Comparison of ENCODE assay signal across 10 cellular contexts in genomic region chr2:237486819-237487448, GRCh38. TPM values are rescaled to one million over a fixed set of nuclear protein-coding genes. Genes with fewer than 3 reads are reported as not detected.
A peak's percentile ranks its signal among the peaks of the same experiment; 100 is the strongest.
DNase-seq lines count a peak whose midpoint lies in the region; ATAC-seq and TF ChIP-seq lines count a peak whose summit lies in the region.
"Had no signal": no experiment of that assay in that cellular context is flagged by ENCODE, and none has a peak within 500 bp of the region (broad histone marks: within the 10 kb centered on the region; RNA-seq: fewer than 3 reads in every experiment).

MLPH (plus strand) TSS chr2:237487251; CDS start chr2:237493427, 6,176 bp downstream.

- TF ChIP-seq CTCF in HFF-Myc (IDR thresholded peaks at IDR 0.05; ENCODE audit: low read depth, low read length, missing control alignments) (no peak), brain (conservative IDR thresholded peaks at IDR 0.05) (no peak), stomach (IDR thresholded peaks at IDR 0.05) (no peak)

- H3K27ac ChIP-seq in stomach = peak within 1 kb of the TSS; percentile 88 to 95 (median 92)

- peak within 1 kb of the TSS; percentile 69 for H3K4me3 ChIP-seq in HFF-Myc (replicated peaks; ENCODE audit: low read depth, low read length)
- H3K4me3 ChIP-seq in stomach = peak within 1 kb of the TSS; percentile 53 to 69 (median 68)

- TF ChIP-seq POLR2A in stomach (IDR thresholded peaks at IDR 0.05) = peak in 1 of 4 donors; percentile 60

- DNase-seq in HFF-Myc (ENCODE audit: extremely low read depth, low read depth) (no peak), iris pigment epithelial cell (ENCODE audit: low read depth) (peak; percentile 66), stomach (peak; percentile 82), OCI-M2 (lab: John Stamatoyannopoulos, UW; ENCODE audit: unreplicated experiment) (no peak), activated gamma-delta T cell (lab: John Stamatoyannopoulos, UW) (no peak)
- DNase-seq: activated CD4-positive, alpha-beta T cell treated with anti-CD3 and anti-CD28 coated beads for 1 hour had no signal

- H3K27me3 Mint-ChIP-seq in brain = peaks cover 88% of the 10 kb centered on the region

- H3K4me1 ChIP-seq in stomach = peaks cover 21 to 54% (median 49%) of the 10 kb centered on the region in 4 donors

- intact Hi-C loops in stomach (cut with DNase I; ENCODE audit: low total_unique reads) = no loop called here

- ATAC-seq in HG03565 (IDR thresholded peaks at IDR 0.05; ENCODE audit: unreplicated experiment) (no peak), HG03354 (IDR thresholded peaks at IDR 0.05; ENCODE audit: poor library complexity, severe bottlenecking, unreplicated experiment) (no peak)

- no peak within 1 kb of the TSS for H3K27ac Mint-ChIP-seq in brain

- H3K27me3 ChIP-seq in stomach = peaks cover 0 to 51% (median 18%) of the 10 kb centered on the region in 3 donors

- peaks cover 24 to 27% (median 26%) of the 10 kb centered on the region in 5 experiments for H3K9me3 Mint-ChIP-seq in brain

- H3K36me3 Mint-ChIP-seq in brain = no peaks in the 10 kb centered on the region

- peak within 1 kb of the TSS; percentile 72 to 83 (median 77) for H3K4me3 Mint-ChIP-seq in brain

- H3K4me1 Mint-ChIP-seq in brain = peaks cover 20% of the 10 kb centered on the region

- peaks cover 0 to 7% (median 1%) of the 10 kb centered on the region in 4 donors for H3K36me3 ChIP-seq in stomach

- 1 to 5% (median 3%) methylated on average over 24 to 63 of the region's 63 CpGs for WGBS in stomach, 5 donors

- peaks cover 10 to 14% (median 11%) of the 10 kb centered on the region in 4 donors for H3K9me3 ChIP-seq in stomach

- no peak for TF ChIP-seq EP300 in stomach (IDR thresholded peaks at IDR 0.05)

RNA-seq across cellular contexts. Expression of gene MLPH, which starts in this region (rescaled TPM):
- polyA plus RNA-seq in brain (ENCODE audit: insufficient read depth, low read depth, low replicate concordance) (2.8 TPM), stomach (100 to 1,000 TPM in 1 of 3 donors, 10 to 100 TPM in 2; 61.3 to 308 (median 72.6) TPM)
- 100 to 1,000 TPM; 182 to 657 (median 436) TPM for total RNA-seq in stomach
- total RNA-seq: mononuclear cell had no signal

Comparison
In these comparisons a context has a peak if more than half of its experiments do, and no peak if none do; other contexts are left out.
1. RNA of gene MLPH (polyA plus RNA-seq): 61.3 to 308 TPM in stomach; 2.8 TPM in brain (single experiment); every median in the first group is over 10 times any median in the second.
2. DNase-seq: peak in iris pigment epithelial cell (single experiment) and stomach (single experiment); none in HFF-Myc (single experiment), OCI-M2 (single experiment) and activated gamma-delta T cell (single experiment).